7 cellular contexts compared by ENCODE assay signal in the genomic region with DNA sequence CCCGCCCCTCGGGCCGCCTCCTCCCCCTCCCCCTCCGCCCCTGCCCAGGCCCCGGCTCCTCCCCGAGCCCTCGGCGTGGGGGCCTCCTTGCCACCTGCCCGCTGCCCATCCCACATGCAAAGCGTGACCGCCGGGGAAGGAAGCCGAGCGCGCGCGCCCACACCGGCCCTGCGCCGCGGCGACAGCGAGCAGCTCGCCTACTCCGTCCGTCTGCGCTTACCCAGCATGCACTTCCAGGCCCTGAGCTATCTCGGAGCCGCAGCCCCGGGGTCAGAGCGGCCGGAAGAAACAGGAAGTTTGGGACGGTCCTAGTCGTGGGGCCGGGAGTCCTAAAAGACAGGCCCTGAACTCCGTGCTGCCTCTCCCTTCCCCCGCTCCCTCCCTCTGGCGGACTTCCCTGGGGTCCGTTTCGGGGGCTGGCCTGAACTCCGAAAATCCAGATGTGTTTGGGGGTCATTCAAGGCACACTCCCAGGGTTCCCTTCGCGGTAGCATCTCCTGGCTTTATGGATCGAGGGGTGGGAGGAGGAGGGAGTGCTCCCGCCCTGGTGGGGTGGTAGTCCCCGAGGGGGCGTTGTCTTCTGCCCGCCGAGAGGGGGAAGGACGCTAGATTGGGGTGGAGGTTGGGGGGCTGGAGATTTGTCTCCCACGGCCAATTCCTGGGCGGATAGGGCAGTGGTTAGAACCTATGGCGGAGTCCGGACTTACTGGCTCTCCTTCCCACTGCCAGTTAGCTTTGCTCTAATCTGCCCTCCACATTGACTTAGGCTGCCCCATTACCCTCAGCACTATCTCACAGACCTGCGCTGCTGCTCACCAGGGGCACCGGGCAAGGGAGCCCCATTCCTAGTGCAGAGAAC. TPM values are rescaled to one million over a fixed set of nuclear protein-coding genes. Genes with fewer than 3 reads are reported as not detected.
A peak's percentile ranks its signal among the peaks of the same experiment; 100 is the strongest.
DNase-seq lines count a peak whose midpoint lies in the region; ATAC-seq and TF ChIP-seq lines count a peak whose summit lies in the region.

No MANE protein-coding gene starts in this region.

- H3K36me3 Mint-ChIP-seq in stimulated activated effector memory CD8-positive, alpha-beta T cell treated with anti-CD3 and anti-CD28 coated beads, Interleukin-12 subunit alpha, Interleukin-12 subunit beta, amount 100 ng/mL, for 72 hours: peaks cover 5% of the 10 kb centered on the region

- DNase-seq in GM10248 (ENCODE audit: extremely low spot score): peak; percentile 76
- peak; percentile 68 for DNase-seq in HuH-7.5 (ENCODE audit: low spot score)
- peak; percentile 72 for DNase-seq in SKM-1 treated with dmso at 0.1 percent for 144 hours (lab: John Stamatoyannopoulos, UW; ENCODE audit: unreplicated experiment)
- DNase-seq in choroid plexus epithelial cell (ENCODE audit: low read depth): peak; percentile 40
- DNase-seq in left lobe of liver (ENCODE audit: low spot score): peak; percentile 61
- DNase-seq in stimulated activated effector memory CD8-positive, alpha-beta T cell treated with anti-CD3 and anti-CD28 coated beads, Interleukin-12 subunit alpha, Interleukin-12 subunit beta, amount 100 ng/mL, for 72 hours (ENCODE audit: low spot score in 2 of 2): peak; percentile 28 to 78

- H3K4me3 Mint-ChIP-seq in stimulated activated effector memory CD8-positive, alpha-beta T cell treated with anti-CD3 and anti-CD28 coated beads, Interleukin-12 subunit alpha, Interleukin-12 subunit beta, amount 100 ng/mL, for 72 hours: peak overlapping the region; percentile 63

- H3K4me1 Mint-ChIP-seq in stimulated activated effector memory CD8-positive, alpha-beta T cell treated with anti-CD3 and anti-CD28 coated beads, Interleukin-12 subunit alpha, Interleukin-12 subunit beta, amount 100 ng/mL, for 72 hours: peaks cover 23% of the 10 kb centered on the region

- TF ChIP-seq CTCF in GM10248 (IDR thresholded peaks at IDR 0.05; ENCODE audit: control extremely low read depth, extremely low read depth, low read depth, missing control alignments): no peak
- TF ChIP-seq CTCF in choroid plexus epithelial cell (conservative IDR thresholded peaks at IDR 0.05; ENCODE audit: low read depth, low read length): no peak

- peak overlapping the region; percentile 29 for H3K27ac Mint-ChIP-seq in stimulated activated effector memory CD8-positive, alpha-beta T cell treated with anti-CD3 and anti-CD28 coated beads, Interleukin-12 subunit alpha, Interleukin-12 subunit beta, amount 100 ng/mL, for 72 hours

- POLR2A ChIA-PET in GM10248 (lab: Yijun Ruan, JAX): no interaction called here

- no peaks in the 10 kb centered on the region for H3K9me3 Mint-ChIP-seq in stimulated activated effector memory CD8-positive, alpha-beta T cell treated with anti-CD3 and anti-CD28 coated beads, Interleukin-12 subunit alpha, Interleukin-12 subunit beta, amount 100 ng/mL, for 72 hours

- H3K4me3 ChIP-seq in choroid plexus epithelial cell (ENCODE audit: low read depth, low read length): peak overlapping the region; percentile 49

- CTCF ChIA-PET in GM10248 (lab: Yijun Ruan, JAX): interaction anchor here (1.4 to 2.4 kb wide), 3 partner anchors 32 to 70 kb away, joined by 3 to 8 read pairs (median 6); no protein-coding TSS in a partner anchor

- peak; percentile 66 for ATAC-seq in GM21528 (IDR thresholded peaks at IDR 0.05; ENCODE audit: low FRiP score, unreplicated experiment)
- peak; percentile 77 for ATAC-seq in left lobe of liver
- peak; percentile 77 for ATAC-seq in stimulated activated effector memory CD8-positive, alpha-beta T cell treated with anti-CD3 and anti-CD28 coated beads, Interleukin-12 subunit alpha, Interleukin-12 subunit beta, amount 100 ng/mL, for 72 hours

RNA-seq across cellular contexts. Expression of gene BCORL1, which starts 25.0 kb away (rescaled TPM):
- total RNA-seq in left lobe of liver: 8.1 TPM

RNA-seq across cellular contexts. Expression of gene UTP14A, which starts 51.5 kb away (rescaled TPM):
- total RNA-seq in left lobe of liver: 5.1 TPM

Comparison
In these comparisons a context has a peak if more than half of its experiments do, and no peak if none do; other contexts are left out.
1. Peak in every context shown above with its lines: DNase-seq, ATAC-seq and H3K4me3 ChIP-seq.